In the genomic region with DNA sequence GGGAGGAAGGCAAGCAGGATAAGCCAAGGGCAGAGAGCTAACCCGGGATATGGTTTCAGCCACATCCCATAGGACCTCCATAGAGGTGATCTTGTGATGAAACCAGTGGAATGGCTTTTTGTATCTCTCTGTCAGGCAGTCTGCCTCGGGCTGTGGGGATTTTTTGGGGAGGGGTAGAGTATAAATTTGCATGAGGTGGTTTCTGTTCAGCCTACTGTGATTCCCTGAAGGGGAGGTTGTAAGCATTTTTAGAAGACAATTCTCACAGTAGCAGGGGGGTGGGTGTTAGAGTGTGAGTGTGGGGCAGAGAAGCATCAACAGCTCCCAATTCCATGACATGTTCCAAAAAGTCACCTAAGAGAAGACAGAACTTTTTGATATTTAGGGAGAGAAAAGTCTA, we compare ENCODE assay signal across 11 cellular contexts. TPM values are rescaled to one million over a fixed set of nuclear protein-coding genes. Genes with fewer than 3 reads are reported as not detected.
DNase-seq lines count a peak whose midpoint lies in the region; ATAC-seq and TF ChIP-seq lines count a peak whose summit lies in the region.
"Had no signal": no experiment of that assay in that cellular context is flagged by ENCODE, and none has a peak within 500 bp of the region (broad histone marks: within the 10 kb centered on the region; RNA-seq: fewer than 3 reads in every experiment).

No MANE protein-coding gene starts in this region.

- TF ChIP-seq CTCF in GM13977 (IDR thresholded peaks at IDR 0.05; ENCODE audit: extremely low read depth, insufficient read depth, missing control alignments) (no peak), breast epithelium (IDR thresholded peaks at IDR 0.05) (no peak)

- ATAC-seq in GM21367 (IDR thresholded peaks at IDR 0.05; ENCODE audit: unreplicated experiment) (peak; percentile 89), HG03039 (IDR thresholded peaks at IDR 0.05; ENCODE audit: unreplicated experiment) (peak; percentile 91), right cardiac atrium (no peak)

- H3K4me3 ChIP-seq in SJSA1 = no peak overlapping the region
- no peak overlapping the region for H3K4me3 ChIP-seq in right cardiac atrium (ENCODE audit: low read length)
- H3K4me3 ChIP-seq in breast epithelium = no peak overlapping the region
- H3K4me3 ChIP-seq: esophagus squamous epithelium had no signal

- in situ Hi-C loops in GM13977 (cut with MboI; ENCODE audit: low pct_unique_long_range_greater_than_20kb, low sequenced_read_pairs, unreplicated experiment) = loop anchor here (25.0 kb wide), 1 partner anchor 378 kb away; no protein-coding TSS in a partner anchor

- H3K27ac ChIP-seq in SJSA1 (peak overlapping the region; percentile 90), right cardiac atrium (ENCODE audit: low read length) (no peak overlapping the region), breast epithelium (peak overlapping the region in 1 of 2 donors; percentile 44)

- intact Hi-C loops in right cardiac atrium (cut with DNase I) (no loop called here), breast epithelium (cut with DNase I; ENCODE audit: low total_unique reads) (no loop called here)

- H3K36me3 ChIP-seq in SJSA1 (no peaks in the 10 kb centered on the region), breast epithelium (no peaks in the 10 kb centered on the region)
- H3K36me3 ChIP-seq: esophagus squamous epithelium had no signal

- peaks cover 72% of the 10 kb centered on the region for H3K4me1 ChIP-seq in SJSA1 (replicated peaks)
- H3K4me1 ChIP-seq in right cardiac atrium (ENCODE audit: control insufficient read depth, insufficient read depth, low read length) = no peaks in the 10 kb centered on the region
- no peaks in the 10 kb centered on the region for H3K4me1 ChIP-seq in breast epithelium

- TF ChIP-seq POLR2A in breast epithelium (IDR thresholded peaks at IDR 0.05) = no peak

- no peaks in the 10 kb centered on the region for H3K27me3 ChIP-seq in SJSA1 (replicated peaks)
- no peaks in the 10 kb centered on the region for H3K27me3 ChIP-seq in right cardiac atrium (ENCODE audit: control insufficient read depth, insufficient read depth)
- H3K27me3 ChIP-seq in breast epithelium = no peaks in the 10 kb centered on the region
- H3K27me3 ChIP-seq: esophagus squamous epithelium had no signal

- DNase-seq in GM13977 (ENCODE audit: low spot score) (peak; percentile 29), SJSA1 (ENCODE audit: low read depth in 1 of 2, low spot score in 2 of 2) (peak; percentile 58 to 73), right cardiac atrium (no peak), NCI-H2196 (lab: John Stamatoyannopoulos, UW; ENCODE audit: unreplicated experiment) (no peak), kidney tubule cell (ENCODE audit: low spot score) (no peak), breast epithelium (ENCODE audit: low spot score in 2 of 2) (no peak)
- DNase-seq: esophagus squamous epithelium, kidney, occipital lobe had no signal

- H3K9me3 ChIP-seq in SJSA1 (replicated peaks) (no peaks in the 10 kb centered on the region), right cardiac atrium (ENCODE audit: control insufficient read depth, low read length) (no peaks in the 10 kb centered on the region), breast epithelium (no peaks in the 10 kb centered on the region)
- H3K9me3 ChIP-seq: esophagus squamous epithelium had no signal

- WGBS in right cardiac atrium = 60% methylated on average over 2 of the region's 2 CpGs

RNA-seq across cellular contexts. Expression of a gene that starts 11.8 kb away (rescaled TPM):
- total RNA-seq in SJSA1 (2014; rRNA removed; shearing (Covaris generic)) = not detected in 2 replicates
- total RNA-seq in right cardiac atrium (not detected), breast epithelium (1 to 10 TPM in 2 of 3 donors, not detected in 1; 1.2 to 2.0 TPM)
- not detected for polyA plus RNA-seq in right cardiac atrium
- total RNA-seq: esophagus squamous epithelium, kidney had no signal

RNA-seq across cellular contexts. Expression of a gene that starts 37.0 kb away (rescaled TPM):
- total RNA-seq in SJSA1 (2014; rRNA removed; shearing (Covaris generic)) = not detected in 2 replicates
- total RNA-seq in right cardiac atrium (not detected), breast epithelium (not detected)
- not detected for polyA plus RNA-seq in right cardiac atrium
- total RNA-seq: esophagus squamous epithelium, kidney, occipital lobe had no signal

RNA-seq across cellular contexts. Expression of a gene that starts 52.9 kb away (rescaled TPM):
- 1.1 and 5.1 TPM in 2 replicates for total RNA-seq in SJSA1 (2014; rRNA removed; shearing (Covaris generic))
- total RNA-seq in right cardiac atrium (1 to 10 TPM in 1 of 4 donors, under 1 TPM in 2, not detected in 1; 0.25 to 1.6 (median 0.60) TPM), breast epithelium (1 to 10 TPM in 2 of 3 donors, under 1 TPM in 1; 0.16 to 4.3 (median 2.2) TPM)
- 0.29 TPM for polyA plus RNA-seq in right cardiac atrium

Comparison
In these comparisons a context has a peak if more than half of its experiments do, and no peak if none do; other contexts are left out.
1. DNase-seq: peak in GM13977 (single experiment) and SJSA1 (2 of 2); none in right cardiac atrium (0 of 3), NCI-H2196 (single experiment), kidney tubule cell (single experiment) and breast epithelium (0 of 2).
2. ATAC-seq: peak in GM21367 (single experiment) and HG03039 (single experiment); none in right cardiac atrium (0 of 2).